In the genomic region with DNA sequence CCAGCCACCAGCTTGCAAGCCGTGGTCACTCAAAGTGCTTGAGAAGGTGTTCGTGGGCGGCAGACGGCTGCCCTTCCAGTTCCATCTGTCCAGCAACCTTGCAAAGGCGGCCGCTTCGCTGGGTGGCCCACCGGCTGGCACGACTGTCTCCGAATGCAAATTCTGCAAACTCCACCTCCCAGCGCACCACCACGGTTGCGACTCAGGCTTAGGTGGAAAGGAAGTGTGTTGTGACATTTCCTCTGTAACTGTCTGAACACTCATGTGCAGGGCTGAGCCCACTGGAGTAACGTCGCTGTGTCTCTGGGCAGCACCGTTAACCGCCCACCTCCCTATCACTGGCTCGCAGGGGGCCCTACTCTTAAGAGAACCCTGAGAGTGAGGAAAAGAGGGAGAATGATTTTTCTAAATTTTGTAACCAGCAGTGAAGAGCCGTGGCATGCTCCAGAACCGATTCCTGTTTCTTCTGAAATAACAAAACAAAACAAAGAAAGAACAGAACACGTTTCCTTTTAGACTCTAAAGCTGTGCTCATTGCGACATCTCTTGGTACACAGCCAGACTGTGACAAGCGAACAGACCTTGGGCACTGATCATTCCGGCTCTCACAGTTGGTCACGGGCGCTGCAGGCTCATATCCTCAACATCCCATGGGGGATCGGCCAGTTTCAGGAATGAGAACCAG, we compare ENCODE assay signal across 9 cellular contexts. TPM values are rescaled to one million over a fixed set of nuclear protein-coding genes. Genes with fewer than 3 reads are reported as not detected.
DNase-seq lines count a peak whose midpoint lies in the region; ATAC-seq, FAIRE-seq and TF ChIP-seq lines count a peak whose summit lies in the region.
"Had no signal": no experiment of that assay in that cellular context is flagged by ENCODE, and none has a peak within 500 bp of the region (broad histone marks: within the 10 kb centered on the region; RNA-seq: fewer than 3 reads in every experiment).

A gene with protein sequence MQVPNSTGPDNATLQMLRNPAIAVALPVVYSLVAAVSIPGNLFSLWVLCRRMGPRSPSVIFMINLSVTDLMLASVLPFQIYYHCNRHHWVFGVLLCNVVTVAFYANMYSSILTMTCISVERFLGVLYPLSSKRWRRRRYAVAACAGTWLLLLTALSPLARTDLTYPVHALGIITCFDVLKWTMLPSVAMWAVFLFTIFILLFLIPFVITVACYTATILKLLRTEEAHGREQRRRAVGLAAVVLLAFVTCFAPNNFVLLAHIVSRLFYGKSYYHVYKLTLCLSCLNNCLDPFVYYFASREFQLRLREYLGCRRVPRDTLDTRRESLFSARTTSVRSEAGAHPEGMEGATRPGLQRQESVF (minus strand): TSS at position 155 of the 685 bp plus-strand sequence. CDS start 70,627 bp downstream, outside the sequence.

- WGBS in A549 (ENCODE audit: missing lambda C conversion rate): 15% methylated on average over 25 of the region's 27 CpGs

- H3K27me3 ChIP-seq in Peyer's patch (no peaks in the 10 kb centered on the region), right atrium auricular region (no peaks in the 10 kb centered on the region)

- peak; percentile 32 to 64 for DNase-seq in A549 (ENCODE audit: low read depth in 1 of 2, low spot score in 1 of 2)
- DNase-seq in Peyer's patch: peak; percentile 55 to 89 (median 87)
- DNase-seq in activated T-helper 1 cell treated with Interleukin-2 at 50 U/mL for 16 hours (ENCODE audit: low read depth): peak; percentile 67
- DNase-seq in right atrium auricular region (ENCODE audit: low spot score): peak; percentile 72
- peak; percentile 54 to 78 (median 64) for DNase-seq in stimulated activated CD4-positive, alpha-beta T cell treated with anti-CD3 and anti-CD28 coated beads, TNF-alpha, amount 100 ng/mL, for 24 hours (ENCODE audit: low read depth in 3 of 3)
- DNase-seq in globus pallidus (ENCODE audit: low spot score): no peak

- H3K4me3 ChIP-seq in A549: peak within 1 kb of the TSS; percentile 26
- peak within 1 kb of the TSS; percentile 46 to 56 (median 52) for H3K4me3 ChIP-seq in Peyer's patch
- peak within 1 kb of the TSS; percentile 17 to 36 for H3K4me3 ChIP-seq in right atrium auricular region

- H3K9me3 ChIP-seq in A549 (no peaks in the 10 kb centered on the region), Peyer's patch (no peaks in the 10 kb centered on the region), right atrium auricular region (no peaks in the 10 kb centered on the region)

- FAIRE-seq in A549 (lab: Jason Lieb, UNC): no peak
- FAIRE-seq: G401.6 had no signal

- peaks cover 10% of the 10 kb centered on the region; the same call in 2 of the 3 replicates for H3K4me1 ChIP-seq in A549
- peaks cover 0 to 5% (median 0%) of the 10 kb centered on the region in 4 donors for H3K4me1 ChIP-seq in Peyer's patch
- H3K4me1 ChIP-seq in right atrium auricular region: no peaks in the 10 kb centered on the region

- peak within 1 kb of the TSS; percentile 81 for H3K4me2 ChIP-seq in A549

- TF ChIP-seq POLR2A in A549 (IDR thresholded peaks at IDR 0.05; ENCODE audit: low read length) (no peak), Peyer's patch (IDR thresholded peaks at IDR 0.05) (peak; percentile 13 to 15)

- H3K36me3 ChIP-seq in Peyer's patch (no peaks in the 10 kb centered on the region), right atrium auricular region (no peaks in the 10 kb centered on the region)

- TF ChIP-seq CTCF in A549 (IDR thresholded peaks at IDR 0.05) (no peak), Peyer's patch (IDR thresholded peaks at IDR 0.05) (peak in 1 of 6 experiments; percentile 26), right atrium auricular region (IDR thresholded peaks at IDR 0.05) (no peak)

- POLR2A ChIA-PET in A549 (lab: Yijun Ruan, JAX): no interaction called here

- no peak for TF ChIP-seq EP300 in A549 (IDR thresholded peaks at IDR 0.05)

- peak; percentile 73 to 83 for ATAC-seq in A549
- peak; percentile 72 for ATAC-seq in GM18867 (IDR thresholded peaks at IDR 0.05; ENCODE audit: unreplicated experiment)
- peak; percentile 58 for ATAC-seq in HG03066 (IDR thresholded peaks at IDR 0.05; ENCODE audit: low read depth, unreplicated experiment)

- H3K27ac ChIP-seq in A549 (peak within 1 kb of the TSS in 1 of 2 experiments; percentile 29; a peak in 2 of 6 replicates), Peyer's patch (peak within 1 kb of the TSS; percentile 63 to 90 (median 74)), right atrium auricular region (peak within 1 kb of the TSS; percentile 2 to 26)

- TF ChIP-seq RAD21 in A549 (conservative IDR thresholded peaks at IDR 0.05 in 1 of 2, IDR thresholded peaks at IDR 0.05 in 1 of 2): peak in 1 of 2 experiments; percentile 9; a peak in 1 of 5 replicates

- CTCF ChIA-PET in A549 (lab: Yijun Ruan, JAX): no interaction called here

TF ChIP-seq in A549, 52 proteins besides CTCF, POLR2A, EP300 and RAD21:
- peak; percentile 86 to 95 for TF ChIP-seq CEBPB (IDR thresholded peaks at IDR 0.05)
- TF ChIP-seq SREBF2 (IDR thresholded peaks at IDR 0.05): no peak

RNA-seq across cellular contexts. Expression of the gene that starts here (rescaled TPM):
- polyA plus RNA-seq in A549 (2011; rRNA removed): not detected in 2 replicates
- polyA plus RNA-seq in A549 (2012; cell fraction: cytosol; rRNA removed): 0.01 TPM in 1 of 2 replicates, not detected in the other
- not detected in 2 replicates for polyA plus RNA-seq in A549 (2012; cell fraction: nucleus; rRNA removed)
- 0.03 TPM in 1 of 3 replicates, not detected in the others for polyA plus RNA-seq in A549 (2017; fragmentation: RNase III; extraction: RNeasy Plus Mini Kit Qiagen cat#74134 plus additional on column Dnase treatment)
- polyA minus RNA-seq in A549 (2011; rRNA and poly(A)+ RNA removed): not detected in 2 replicates
- total RNA-seq in Peyer's patch: 1 to 10 TPM in 2 of 4 donors, under 1 TPM in 2; 0.35 to 5.8 (median 1.2) TPM
- total RNA-seq in right atrium auricular region: 1 to 10 TPM in 1 of 2 donors, under 1 TPM in 1; 0.93 to 1.3 TPM

Comparison
In these comparisons a context has a peak if more than half of its experiments do, and no peak if none do; other contexts are left out.
1. Peak in DNase-seq, ATAC-seq, H3K4me3 ChIP-seq and H3K4me2 ChIP-seq in A549; RNA of the gene not detected or under 1 TPM.